In the genomic region with DNA sequence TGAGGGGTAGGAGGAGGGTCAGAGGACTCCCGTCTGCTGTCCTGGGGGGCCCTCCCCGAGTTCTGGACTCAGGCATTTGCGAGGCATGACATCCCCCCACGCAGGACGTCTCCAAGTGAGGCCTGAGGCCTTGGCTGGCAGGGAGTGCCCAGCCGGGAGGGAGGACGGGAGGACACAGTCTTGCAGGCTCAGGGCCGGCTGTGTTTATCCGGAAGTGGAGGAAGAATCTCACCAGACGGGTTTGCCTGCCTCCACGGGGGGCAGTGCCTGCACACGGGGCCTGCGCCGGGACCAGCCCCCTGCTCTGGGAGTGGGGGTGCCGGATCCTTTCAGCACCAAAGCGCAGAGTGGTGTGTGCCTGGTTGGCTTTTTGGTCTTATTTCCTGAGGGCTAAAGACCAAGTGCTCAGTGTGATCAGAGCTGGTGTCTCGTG, we compare ENCODE assay signal across 9 cellular contexts. TPM values are rescaled to one million over a fixed set of nuclear protein-coding genes. Genes with fewer than 3 reads are reported as not detected.
DNase-seq lines count a peak whose midpoint lies in the region; ATAC-seq and TF ChIP-seq lines count a peak whose summit lies in the region.
"Had no signal": no experiment of that assay in that cellular context is flagged by ENCODE, and none has a peak within 500 bp of the region (broad histone marks: within the 10 kb centered on the region; RNA-seq: fewer than 3 reads in every experiment).

No MANE protein-coding gene starts in this region.

- H3K36me3 ChIP-seq in SK-N-SH (replicated peaks in 1 of 2; ENCODE audit: control insufficient read depth in 1 of 2, insufficient read depth in 2 of 2, low read length in 1 of 2) (peaks cover 0 to 13% of the 10 kb centered on the region in 2 experiments), breast epithelium (no peaks in the 10 kb centered on the region), thyroid gland (peaks cover 18 to 24% of the 10 kb centered on the region in 2 donors)

- POLR2A ChIA-PET in SK-N-SH (lab: Yijun Ruan, JAX), result no interaction called here

- ATAC-seq in SK-N-SH treated with all-trans-retinoic acid at 6 μM for 48 hours (no peak), left lobe of liver (peak; percentile 46), HG02938 (IDR thresholded peaks at IDR 0.05; ENCODE audit: unreplicated experiment) (no peak), GM21619 (IDR thresholded peaks at IDR 0.05; ENCODE audit: unreplicated experiment) (no peak)

- no peak overlapping the region for H2AFZ ChIP-seq in SK-N-SH (ENCODE audit: low read depth)

- H3K4me2 ChIP-seq in SK-N-SH, result no peak overlapping the region

- DNase-seq in SK-N-SH, result peak; percentile 55
- DNase-seq in breast epithelium (ENCODE audit: low spot score in 2 of 2), result peak; percentile 92 to 93
- DNase-seq in left lobe of liver (ENCODE audit: low spot score), result no peak
- peak; percentile 96 to 97 for DNase-seq in thyroid gland
- DNase-seq in kidney glomerular epithelial cell (lab: John Stamatoyannopoulos, UW), result no peak
- DNase-seq: NCI-H2107 had no signal

- no peak overlapping the region for H3K9ac ChIP-seq in SK-N-SH

- no peak for TF ChIP-seq RAD21 in SK-N-SH (IDR thresholded peaks at IDR 0.05; ENCODE audit: low read length)

- no peak for TF ChIP-seq EP300 in SK-N-SH (IDR thresholded peaks at IDR 0.05; ENCODE audit: borderline replicate concordance in 1 of 2, low read depth in 1 of 2, low read length in 1 of 2)

- no peaks in the 10 kb centered on the region for H3K79me2 ChIP-seq in SK-N-SH (ENCODE audit: insufficient read depth)

- H3K27ac ChIP-seq in SK-N-SH (ENCODE audit: low read depth in 2 of 2, low read length in 1 of 2) (peak overlapping the region in 1 of 2 experiments; percentile 30; a peak in 1 of 4 replicates), breast epithelium (peak overlapping the region; percentile 94 to 97), thyroid gland (peak overlapping the region; percentile 98 to 100 (median 99))

- no peaks in the 10 kb centered on the region for H4K20me1 ChIP-seq in SK-N-SH (ENCODE audit: insufficient read depth)

- H3F3A ChIP-seq in SK-N-SH (replicated peaks; ENCODE audit: insufficient read depth), result no peaks in the 10 kb centered on the region

- TF ChIP-seq POLR2A in breast epithelium (IDR thresholded peaks at IDR 0.05) (peak; percentile 35), thyroid gland (IDR thresholded peaks at IDR 0.05) (peak; percentile 54 to 90)

- H3K4me1 ChIP-seq in SK-N-SH (ENCODE audit: control insufficient read depth in 1 of 2, insufficient read depth in 2 of 2, low read depth in 1 of 2, low read length in 1 of 2) (peaks cover 0 to 21% of the 10 kb centered on the region in 2 experiments; a peak in 1 of 4 replicates), breast epithelium (peaks cover 2 to 32% of the 10 kb centered on the region in 2 donors), thyroid gland (peaks cover 57 to 68% of the 10 kb centered on the region in 2 donors)

- CTCF ChIA-PET in SK-N-SH (lab: Yijun Ruan, JAX), result no interaction called here

- no peaks in the 10 kb centered on the region for H3K9me3 ChIP-seq in SK-N-SH
- H3K9me3 ChIP-seq in breast epithelium, result no peaks in the 10 kb centered on the region
- no peaks in the 10 kb centered on the region for H3K9me3 ChIP-seq in thyroid gland

- 80% methylated on average over 15 of the region's 17 CpGs for WGBS in SK-N-SH (ENCODE audit: low lambda C conversion rate)
- 20 to 30% methylated on average over 1 to 6 of the region's 17 CpGs for WGBS in thyroid gland, 2 donors

- intact Hi-C loops in breast epithelium (cut with DNase I; ENCODE audit: low total_unique reads) (no loop called here), thyroid gland (cut with DNase I) (no loop called here)

- no peaks in the 10 kb centered on the region for H3K9me2 ChIP-seq in SK-N-SH

- H3K4me3 ChIP-seq in SK-N-SH (ENCODE audit: low read depth in 2 of 2, low read length in 1 of 2) (no peak overlapping the region), breast epithelium (peak overlapping the region in 2 of 3 donors; percentile 43 to 61), thyroid gland (replicated peaks in 1 of 3) (peak overlapping the region in 1 of 3 donors; percentile 24)

- TF ChIP-seq CTCF in SK-N-SH (IDR thresholded peaks at IDR 0.05) (no peak), breast epithelium (IDR thresholded peaks at IDR 0.05) (no peak), thyroid gland (IDR thresholded peaks at IDR 0.05) (peak in 1 of 6 experiments; percentile 13)

- H3K27me3 ChIP-seq in SK-N-SH (ENCODE audit: insufficient read depth), result no peaks in the 10 kb centered on the region
- no peaks in the 10 kb centered on the region for H3K27me3 ChIP-seq in breast epithelium
- H3K27me3 ChIP-seq in thyroid gland, result no peaks in the 10 kb centered on the region

TF ChIP-seq in SK-N-SH, 30 proteins besides CTCF, POLR2A, EP300 and RAD21 (continues in another document):
- TF ChIP-seq, protein P1, sequence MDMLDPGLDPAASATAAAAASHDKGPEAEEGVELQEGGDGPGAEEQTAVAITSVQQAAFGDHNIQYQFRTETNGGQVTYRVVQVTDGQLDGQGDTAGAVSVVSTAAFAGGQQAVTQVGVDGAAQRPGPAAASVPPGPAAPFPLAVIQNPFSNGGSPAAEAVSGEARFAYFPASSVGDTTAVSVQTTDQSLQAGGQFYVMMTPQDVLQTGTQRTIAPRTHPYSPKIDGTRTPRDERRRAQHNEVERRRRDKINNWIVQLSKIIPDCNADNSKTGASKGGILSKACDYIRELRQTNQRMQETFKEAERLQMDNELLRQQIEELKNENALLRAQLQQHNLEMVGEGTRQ (IDR thresholded peaks at IDR 0.05; ENCODE audit: borderline replicate concordance, low read depth, low read length), result no peak
- TF ChIP-seq, protein P2, sequence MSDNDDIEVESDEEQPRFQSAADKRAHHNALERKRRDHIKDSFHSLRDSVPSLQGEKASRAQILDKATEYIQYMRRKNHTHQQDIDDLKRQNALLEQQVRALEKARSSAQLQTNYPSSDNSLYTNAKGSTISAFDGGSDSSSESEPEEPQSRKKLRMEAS (IDR thresholded peaks at IDR 0.05; ENCODE audit: low read depth), result no peak
- TF ChIP-seq RCOR1 (IDR thresholded peaks at IDR 0.05; ENCODE audit: low read length), result no peak
- TF ChIP-seq, protein P3, sequence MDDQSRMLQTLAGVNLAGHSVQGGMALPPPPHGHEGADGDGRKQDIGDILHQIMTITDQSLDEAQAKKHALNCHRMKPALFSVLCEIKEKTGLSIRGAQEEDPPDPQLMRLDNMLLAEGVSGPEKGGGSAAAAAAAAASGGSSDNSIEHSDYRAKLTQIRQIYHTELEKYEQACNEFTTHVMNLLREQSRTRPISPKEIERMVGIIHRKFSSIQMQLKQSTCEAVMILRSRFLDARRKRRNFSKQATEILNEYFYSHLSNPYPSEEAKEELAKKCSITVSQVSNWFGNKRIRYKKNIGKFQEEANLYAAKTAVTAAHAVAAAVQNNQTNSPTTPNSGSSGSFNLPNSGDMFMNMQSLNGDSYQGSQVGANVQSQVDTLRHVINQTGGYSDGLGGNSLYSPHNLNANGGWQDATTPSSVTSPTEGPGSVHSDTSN (IDR thresholded peaks at IDR 0.05), result no peak
- TF ChIP-seq, protein P4, sequence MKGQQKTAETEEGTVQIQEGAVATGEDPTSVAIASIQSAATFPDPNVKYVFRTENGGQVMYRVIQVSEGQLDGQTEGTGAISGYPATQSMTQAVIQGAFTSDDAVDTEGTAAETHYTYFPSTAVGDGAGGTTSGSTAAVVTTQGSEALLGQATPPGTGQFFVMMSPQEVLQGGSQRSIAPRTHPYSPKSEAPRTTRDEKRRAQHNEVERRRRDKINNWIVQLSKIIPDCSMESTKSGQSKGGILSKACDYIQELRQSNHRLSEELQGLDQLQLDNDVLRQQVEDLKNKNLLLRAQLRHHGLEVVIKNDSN (IDR thresholded peaks at IDR 0.05; ENCODE audit: borderline replicate concordance, low read depth), result no peak
- no peak for TF ChIP-seq TAF1 (IDR thresholded peaks at IDR 0.05; ENCODE audit: borderline replicate concordance, low read depth, low read length)

TF ChIP-seq in SK-N-SH treated with all-trans-retinoic acid at 6 μM for 48 hours, 23 proteins besides CTCF, POLR2A, EP300 and RAD21:
- TF ChIP-seq SNAI2 (CRISPR knock-in tag; IDR thresholded peaks at IDR 0.05), result no peak
- TF ChIP-seq BACH2 (CRISPR knock-in tag; IDR thresholded peaks at IDR 0.05; ENCODE audit: borderline replicate concordance), result no peak
- TF ChIP-seq ZNF565 (CRISPR knock-in tag; conservative IDR thresholded peaks at IDR 0.05; ENCODE audit: low read depth), result no peak
- TF ChIP-seq ZFP3 (CRISPR knock-in tag; IDR thresholded peaks at IDR 0.05), result no peak
- TF ChIP-seq, protein P5, sequence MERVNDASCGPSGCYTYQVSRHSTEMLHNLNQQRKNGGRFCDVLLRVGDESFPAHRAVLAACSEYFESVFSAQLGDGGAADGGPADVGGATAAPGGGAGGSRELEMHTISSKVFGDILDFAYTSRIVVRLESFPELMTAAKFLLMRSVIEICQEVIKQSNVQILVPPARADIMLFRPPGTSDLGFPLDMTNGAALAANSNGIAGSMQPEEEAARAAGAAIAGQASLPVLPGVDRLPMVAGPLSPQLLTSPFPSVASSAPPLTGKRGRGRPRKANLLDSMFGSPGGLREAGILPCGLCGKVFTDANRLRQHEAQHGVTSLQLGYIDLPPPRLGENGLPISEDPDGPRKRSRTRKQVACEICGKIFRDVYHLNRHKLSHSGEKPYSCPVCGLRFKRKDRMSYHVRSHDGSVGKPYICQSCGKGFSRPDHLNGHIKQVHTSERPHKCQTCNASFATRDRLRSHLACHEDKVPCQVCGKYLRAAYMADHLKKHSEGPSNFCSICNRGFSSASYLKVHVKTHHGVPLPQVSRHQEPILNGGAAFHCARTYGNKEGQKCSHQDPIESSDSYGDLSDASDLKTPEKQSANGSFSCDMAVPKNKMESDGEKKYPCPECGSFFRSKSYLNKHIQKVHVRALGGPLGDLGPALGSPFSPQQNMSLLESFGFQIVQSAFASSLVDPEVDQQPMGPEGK (CRISPR knock-in tag; IDR thresholded peaks at IDR 0.05; ENCODE audit: borderline replicate concordance), result no peak

RNA-seq across cellular contexts. Expression of a gene that starts 10.9 kb away (rescaled TPM):
- 2.0 and 2.4 TPM in 2 replicates for polyA plus RNA-seq in SK-N-SH (2012; rRNA removed)
- polyA plus RNA-seq in SK-N-SH (2012; cell fraction: cytosol; rRNA removed), result 0.93 and 1.9 TPM in 2 replicates
- polyA plus RNA-seq in SK-N-SH (2012; cell fraction: nucleus; rRNA removed), result 2.3 and 3.2 TPM in 2 replicates
- total RNA-seq in breast epithelium, result 10 to 100 TPM; 10.7 to 15.5 (median 13.4) TPM
- total RNA-seq in left lobe of liver, result 5.8 TPM
- total RNA-seq in thyroid gland, result 10 to 100 TPM; 14.5 to 35.4 (median 27.3) TPM

Comparison
In these comparisons a context has a peak if more than half of its experiments do, and no peak if none do; other contexts are left out.
1. DNase-seq: peak in SK-N-SH (single experiment), breast epithelium (2 of 2) and thyroid gland (2 of 2); none in left lobe of liver (single experiment) and kidney glomerular epithelial cell (single experiment).
2. H3K4me3 ChIP-seq: peak in breast epithelium (2 of 3); none in SK-N-SH (0 of 2).